28 cellular contexts compared by ENCODE assay signal in genomic region chr11:17794981-17795380, GRCh38.
"Had no signal": no experiment of that assay in that cellular context is flagged by ENCODE, and none has a peak within 500 bp of the region (broad histone marks: within the 10 kb centered on the region; RNA-seq: fewer than 3 reads in every experiment).

No MANE protein-coding gene starts in this region.

- H3K9ac ChIP-seq: neural progenitor cell, parathyroid adenoma had no signal

- FAIRE-seq: small intestine had no signal

- H3K9me3 Mint-ChIP-seq: naive thymus-derived CD8-positive, alpha-beta T cell; natural killer cell treated with Interleukin-12 subunit alpha and Interleukin-12 subunit beta and Interleukin-15 and Interleukin-18, amount 100 ng/mL, for 72 hours; nephron progenitor cell; neural progenitor cell; stimulated activated effector memory CD8-positive, alpha-beta T cell treated with anti-CD3 and anti-CD28 coated beads, Interleukin-12 subunit alpha, Interleukin-12 subunit beta, amount 100 ng/mL, for 72 hours; stimulated activated naive B cell treated with anti-CD40 and anti-IgM and Interleukin-4, amounts not matched to agents 10 μg/mL and 1 μg/mL and 100 μg/mL, for 72 hours; stimulated activated naive CD8-positive, alpha-beta T cell treated with anti-CD3 and anti-CD28 coated beads, Interleukin-15, Interleukin-2, amounts not matched to agents 100 ng/mL and 50 ng/mL, for 24 hours had no signal

- ATAC-seq: naive thymus-derived CD8-positive, alpha-beta T cell; psoas muscle; right cardiac atrium; right lobe of liver; stimulated activated effector memory CD8-positive, alpha-beta T cell treated with anti-CD3 and anti-CD28 coated beads, Interleukin-12 subunit alpha, Interleukin-12 subunit beta, amount 100 ng/mL, for 72 hours; stimulated activated naive B cell treated with anti-CD40 and anti-IgM and Interleukin-4, amounts not matched to agents 10 μg/mL and 1 μg/mL and 100 μg/mL, for 72 hours had no signal

- H3K4me3 Mint-ChIP-seq: naive thymus-derived CD8-positive, alpha-beta T cell; natural killer cell treated with Interleukin-12 subunit alpha and Interleukin-12 subunit beta and Interleukin-15 and Interleukin-18, amount 100 ng/mL, for 72 hours; nephron progenitor cell; neural progenitor cell; stimulated activated effector memory CD8-positive, alpha-beta T cell treated with anti-CD3 and anti-CD28 coated beads, Interleukin-12 subunit alpha, Interleukin-12 subunit beta, amount 100 ng/mL, for 72 hours; stimulated activated naive B cell treated with anti-CD40 and anti-IgM and Interleukin-4, amounts not matched to agents 10 μg/mL and 1 μg/mL and 100 μg/mL, for 72 hours; stimulated activated naive CD8-positive, alpha-beta T cell treated with anti-CD3 and anti-CD28 coated beads, Interleukin-15, Interleukin-2, amounts not matched to agents 100 ng/mL and 50 ng/mL, for 24 hours had no signal

- H3K36me3 Mint-ChIP-seq: natural killer cell treated with Interleukin-12 subunit alpha and Interleukin-12 subunit beta and Interleukin-15 and Interleukin-18, amount 100 ng/mL, for 72 hours; stimulated activated effector memory CD8-positive, alpha-beta T cell treated with anti-CD3 and anti-CD28 coated beads, Interleukin-12 subunit alpha, Interleukin-12 subunit beta, amount 100 ng/mL, for 72 hours had no signal

- H3K9me3 ChIP-seq: ovary, psoas muscle, right lobe of liver, sigmoid colon, stomach, thoracic aorta, thyroid gland, tibial nerve, upper lobe of left lung, uterus had no signal

- H3K27ac Mint-ChIP-seq: natural killer cell treated with Interleukin-12 subunit alpha and Interleukin-12 subunit beta and Interleukin-15 and Interleukin-18, amount 100 ng/mL, for 72 hours; nephron progenitor cell; neural progenitor cell; progenitor cell of endocrine pancreas; stimulated activated effector memory CD8-positive, alpha-beta T cell treated with anti-CD3 and anti-CD28 coated beads, Interleukin-12 subunit alpha, Interleukin-12 subunit beta, amount 100 ng/mL, for 72 hours; stimulated activated naive B cell treated with anti-CD40 and anti-IgM and Interleukin-4, amounts not matched to agents 10 μg/mL and 1 μg/mL and 100 μg/mL, for 72 hours; stimulated activated naive CD8-positive, alpha-beta T cell treated with anti-CD3 and anti-CD28 coated beads, Interleukin-15, Interleukin-2, amounts not matched to agents 100 ng/mL and 50 ng/mL, for 24 hours had no signal

- H3K36me3 ChIP-seq: neural progenitor cell, ovary, right lobe of liver, sigmoid colon, stomach, thoracic aorta, thyroid gland, upper lobe of left lung, uterus had no signal

- H3K79me2 ChIP-seq: parathyroid adenoma had no signal

- H3K4me1 Mint-ChIP-seq: nephron progenitor cell; neural progenitor cell; stimulated activated effector memory CD8-positive, alpha-beta T cell treated with anti-CD3 and anti-CD28 coated beads, Interleukin-12 subunit alpha, Interleukin-12 subunit beta, amount 100 ng/mL, for 72 hours; stimulated activated naive B cell treated with anti-CD40 and anti-IgM and Interleukin-4, amounts not matched to agents 10 μg/mL and 1 μg/mL and 100 μg/mL, for 72 hours had no signal

- H3K27me3 Mint-ChIP-seq: naive thymus-derived CD8-positive, alpha-beta T cell; natural killer cell treated with Interleukin-12 subunit alpha and Interleukin-12 subunit beta and Interleukin-15 and Interleukin-18, amount 100 ng/mL, for 72 hours; progenitor cell of endocrine pancreas; stimulated activated naive B cell treated with anti-CD40 and anti-IgM and Interleukin-4, amounts not matched to agents 10 μg/mL and 1 μg/mL and 100 μg/mL, for 72 hours; stimulated activated naive CD8-positive, alpha-beta T cell treated with anti-CD3 and anti-CD28 coated beads, Interleukin-15, Interleukin-2, amounts not matched to agents 100 ng/mL and 50 ng/mL, for 24 hours had no signal

- H2AFZ ChIP-seq: neural progenitor cell, parathyroid adenoma had no signal

- H3K4me1 ChIP-seq: parathyroid adenoma, right lobe of liver, stomach, thyroid gland, tibial nerve, upper lobe of left lung, uterus had no signal

- DNase-seq: naive thymus-derived CD8-positive, alpha-beta T cell; nephron progenitor cell; occipital lobe; ovary; psoas muscle; right cardiac atrium; right lobe of liver; sigmoid colon; small intestine; stimulated activated CD4-positive, alpha-beta T cell treated with anti-CD3 and anti-CD28 coated beads, Interleukin-15, amount 100 ng/mL, for 24 hours; stimulated activated CD4-positive, alpha-beta T cell treated with anti-CD3 and anti-CD28 coated beads, Interleukin-2, amount 100 ng/mL, for 24 hours; stimulated activated CD4-positive, alpha-beta T cell treated with anti-CD3 and anti-CD28 coated beads, Interleukin-2, amount 100 ng/mL, for 48 hours; stimulated activated CD4-positive, alpha-beta T cell treated with anti-CD3 and anti-CD28 coated beads, Interleukin-4, amount 100 ng/mL, for 24 hours; stimulated activated naive B cell treated with anti-CD40 and anti-IgM and Interleukin-4, amounts not matched to agents 10 μg/mL and 1 μg/mL and 100 μg/mL, for 72 hours; stimulated activated naive CD4-positive, alpha-beta T cell treated with Interleukin-2 at 50 U/mL for 16 hours; stomach; thyroid gland; trophoblast cell; upper lobe of left lung; uterus had no signal

- H3K27me3 ChIP-seq: neural progenitor cell, ovary, right lobe of liver, sigmoid colon, stomach, thyroid gland, tibial nerve, upper lobe of left lung, uterus had no signal

- H3K27ac ChIP-seq: neural progenitor cell, ovary, parathyroid adenoma, psoas muscle, right lobe of liver, sigmoid colon, stomach, thoracic aorta, thyroid gland, tibial nerve, upper lobe of left lung, uterus had no signal

- H3K4me3 ChIP-seq: neural progenitor cell, ovary, psoas muscle, right lobe of liver, sigmoid colon, stomach, thoracic aorta, thyroid gland, tibial nerve, upper lobe of left lung, uterus had no signal

- H3K4me2 ChIP-seq: neural progenitor cell had no signal
